8 cellular contexts compared by ENCODE assay signal in the genomic region with DNA sequence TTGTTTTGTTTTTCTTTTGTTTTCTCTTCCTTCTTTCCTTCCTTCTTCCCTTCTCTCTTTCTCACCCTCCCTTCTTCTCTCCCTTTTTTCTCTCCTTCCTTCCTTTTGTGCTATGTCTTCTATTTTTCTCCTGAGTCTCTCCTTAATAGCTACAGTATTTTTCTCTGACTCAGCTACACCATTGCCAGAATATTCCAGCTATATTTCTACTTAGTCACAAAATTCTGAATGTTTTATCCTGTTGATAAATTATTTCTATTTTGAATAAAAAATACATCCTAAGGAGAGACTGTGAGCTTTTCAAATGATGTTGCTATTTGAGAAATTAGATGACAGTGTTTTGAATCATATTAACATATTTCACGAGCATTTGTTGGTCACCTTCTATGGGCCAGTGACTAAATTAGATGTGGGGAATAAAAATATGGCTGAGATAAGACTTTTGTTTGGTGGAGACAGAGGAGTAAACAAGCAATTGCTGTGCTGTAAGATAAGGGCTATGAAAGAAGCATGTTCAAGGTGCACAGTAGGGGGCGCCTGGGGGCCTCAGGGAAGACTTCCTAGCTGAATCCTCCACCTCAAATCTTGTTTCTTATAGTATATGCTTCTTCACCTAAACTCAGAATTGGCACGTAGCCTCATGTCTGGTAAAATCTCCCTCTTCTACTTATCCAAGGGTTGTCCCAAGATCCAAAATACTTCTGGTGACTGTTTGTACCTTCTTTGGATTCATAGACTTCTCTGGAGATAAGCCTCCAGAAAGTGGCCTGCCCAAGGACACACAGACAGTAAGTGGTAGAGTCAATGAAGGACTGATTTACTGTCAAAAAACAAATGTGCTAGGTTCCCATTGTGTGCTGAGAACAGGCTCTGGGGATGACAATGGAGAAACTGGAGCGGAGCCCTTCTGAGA.
DNase-seq lines count a peak whose midpoint lies in the region; ATAC-seq and TF ChIP-seq lines count a peak whose summit lies in the region.

No MANE protein-coding gene starts in this region.

- POLR2A ChIA-PET in activated CD8-positive, alpha-beta T cell treated with anti-CD3 and anti-CD28 coated beads for 36 hours (lab: Charles Lee), result no interaction called here

- H3K27me3 Mint-ChIP-seq in activated CD8-positive, alpha-beta T cell treated with anti-CD3 and anti-CD28 coated beads for 36 hours, result peaks cover 10% of the 10 kb centered on the region

- TF ChIP-seq CTCF in activated CD8-positive, alpha-beta T cell treated with anti-CD3 and anti-CD28 coated beads for 36 hours (IDR thresholded peaks at IDR 0.05), result peak; percentile 77
- TF ChIP-seq CTCF in foreskin fibroblast (IDR thresholded peaks at IDR 0.05; ENCODE audit: low read depth, low read length), result peak; percentile 71

- no peak overlapping the region for H3K4me3 Mint-ChIP-seq in activated CD8-positive, alpha-beta T cell treated with anti-CD3 and anti-CD28 coated beads for 36 hours

- CTCF ChIA-PET in activated CD8-positive, alpha-beta T cell treated with anti-CD3 and anti-CD28 coated beads for 36 hours (lab: Charles Lee), result interaction anchor here (0.7 to 2.6 kb wide), 24 partner anchors 9 to 557 kb away, joined by 3 to 20 read pairs (median 3); no protein-coding TSS in a partner anchor

- H3K4me1 Mint-ChIP-seq in activated CD8-positive, alpha-beta T cell treated with anti-CD3 and anti-CD28 coated beads for 36 hours (ENCODE audit: low read depth), result peaks cover 20% of the 10 kb centered on the region

- no peaks in the 10 kb centered on the region for H3K9me3 Mint-ChIP-seq in activated CD8-positive, alpha-beta T cell treated with anti-CD3 and anti-CD28 coated beads for 36 hours

- H3K4me3 ChIP-seq in foreskin fibroblast (ENCODE audit: low read depth in 1 of 2, low read length in 2 of 2), result no peak overlapping the region

- intact Hi-C loops in activated CD8-positive, alpha-beta T cell treated with anti-CD3 and anti-CD28 coated beads for 36 hours (cut with micrococcal nuclease), result loop anchor here (10.0 kb wide), 1 partner anchor 558 kb away; no protein-coding TSS in a partner anchor

- H3K27ac Mint-ChIP-seq in activated CD8-positive, alpha-beta T cell treated with anti-CD3 and anti-CD28 coated beads for 36 hours, result no peak overlapping the region

- no peak for ATAC-seq in activated CD8-positive, alpha-beta T cell treated with anti-CD3 and anti-CD28 coated beads for 36 hours
- no peak for ATAC-seq in HG03354 (IDR thresholded peaks at IDR 0.05; ENCODE audit: poor library complexity, severe bottlenecking, unreplicated experiment)

- no peaks in the 10 kb centered on the region for H3K36me3 Mint-ChIP-seq in activated CD8-positive, alpha-beta T cell treated with anti-CD3 and anti-CD28 coated beads for 36 hours (ENCODE audit: low read depth)

- DNase-seq in DMS 273 (lab: John Stamatoyannopoulos, UW; ENCODE audit: unreplicated experiment), result peak; percentile 74
- DNase-seq in DMS 273 treated with DMSO at 0.1 percent for 48 hours (lab: John Stamatoyannopoulos, UW), result no peak
- DNase-seq in NCI-H2029 treated with DMSO at 0.1 percent for 48 hours (lab: John Stamatoyannopoulos, UW), result peak; percentile 11
- DNase-seq in activated CD8-positive, alpha-beta T cell treated with anti-CD3 and anti-CD28 coated beads for 36 hours, result peak; percentile 72
- peak in 1 of 2 donors; percentile 74 for DNase-seq in foreskin fibroblast
- DNase-seq in stimulated activated CD4-positive, alpha-beta T cell treated with anti-CD3 and anti-CD28 coated beads, Interleukin-2, amount 100 ng/mL, for 48 hours, result peak; percentile 41 to 46
- no peak for DNase-seq in hippocampal formation (lab: John Stamatoyannopoulos, UW)

Comparison
In these comparisons a context has a peak if more than half of its experiments do, and no peak if none do; other contexts are left out.
1. DNase-seq: peak in DMS 273 (single experiment), NCI-H2029 treated with DMSO at 0.1 percent for 48 hours (single experiment), activated CD8-positive, alpha-beta T cell treated with anti-CD3 and anti-CD28 coated beads for 36 hours (single experiment) and stimulated activated CD4-positive, alpha-beta T cell treated with anti-CD3 and anti-CD28 coated beads, Interleukin-2, amount 100 ng/mL, for 48 hours (2 of 2); none in DMS 273 treated with DMSO at 0.1 percent for 48 hours (single experiment) and hippocampal formation (0 of 2).